8 cellular contexts compared by ENCODE assay signal in the genomic region with DNA sequence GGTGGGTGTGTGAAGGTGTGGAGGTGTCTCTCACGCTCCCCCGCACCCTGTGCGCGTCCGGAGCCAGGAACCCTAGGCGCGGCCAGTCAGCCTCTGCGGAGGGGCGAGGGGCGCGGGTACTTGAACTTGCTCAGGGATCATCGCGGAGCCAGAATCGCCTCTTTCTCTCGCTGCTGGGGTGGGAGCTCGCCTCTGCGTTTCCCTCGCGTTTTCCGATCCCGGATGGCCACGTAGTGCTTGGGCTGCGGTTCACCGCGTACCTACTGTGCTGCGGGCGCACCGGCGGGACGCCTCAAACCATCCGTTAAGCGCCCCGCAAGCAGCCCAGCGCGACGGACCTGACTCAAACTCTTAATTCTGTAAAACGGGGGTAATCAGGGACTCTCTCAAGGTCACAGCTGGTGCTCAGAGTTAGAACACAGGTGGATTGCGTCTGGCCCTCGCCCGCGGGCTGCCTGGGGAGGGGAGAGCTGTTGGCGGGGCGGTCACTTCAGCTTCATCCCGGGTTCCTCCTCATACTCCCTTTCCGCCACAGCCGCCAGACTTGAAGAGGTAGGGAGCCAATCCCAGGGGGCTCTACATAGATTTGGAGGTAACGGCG. TPM values are rescaled to one million over a fixed set of nuclear protein-coding genes. Genes with fewer than 3 reads are reported as not detected.
DNase-seq lines count a peak whose midpoint lies in the region; ATAC-seq and TF ChIP-seq lines count a peak whose summit lies in the region.

No MANE protein-coding gene starts in this region.

- H3K27ac Mint-ChIP-seq in activated naive CD8-positive, alpha-beta T cell, result no peak overlapping the region
- peak overlapping the region; percentile 83 for H3K27ac Mint-ChIP-seq in stimulated activated naive B cell treated with anti-CD40 and anti-IgM and Interleukin-4, amounts not matched to agents 10 μg/mL and 1 μg/mL and 100 μg/mL, for 72 hours

- DNase-seq in AG10803 (ENCODE audit: low read depth), result no peak
- DNase-seq in iPS-NIHi7 (ENCODE audit: extremely low spot score), result peak; percentile 30
- DNase-seq in stimulated activated naive B cell treated with anti-CD40 and anti-IgM and Interleukin-4, amounts not matched to agents 10 μg/mL and 1 μg/mL and 100 μg/mL, for 72 hours, result no peak
- DNase-seq in mesenteric fat pad (ENCODE audit: low spot score), result no peak
- no peak for DNase-seq in activated gamma-delta T cell (lab: John Stamatoyannopoulos, UW)
- DNase-seq in GM10266 (ENCODE audit: extremely low spot score), result no peak

- TF ChIP-seq CTCF in AG10803 (conservative IDR thresholded peaks at IDR 0.05; ENCODE audit: low read length) (no peak), GM10266 (IDR thresholded peaks at IDR 0.05; ENCODE audit: control insufficient read depth, insufficient read depth, low read depth, missing control alignments) (no peak)

- H3K9me3 Mint-ChIP-seq in activated naive CD8-positive, alpha-beta T cell (ENCODE audit: low read depth), result no peaks in the 10 kb centered on the region
- peaks cover 0 to 3% of the 10 kb centered on the region in 2 donors for H3K9me3 Mint-ChIP-seq in stimulated activated naive B cell treated with anti-CD40 and anti-IgM and Interleukin-4, amounts not matched to agents 10 μg/mL and 1 μg/mL and 100 μg/mL, for 72 hours

- H3K4me1 Mint-ChIP-seq in activated naive CD8-positive, alpha-beta T cell (ENCODE audit: low read depth), result peaks cover 17% of the 10 kb centered on the region
- peaks cover 18 to 20% of the 10 kb centered on the region in 2 donors for H3K4me1 Mint-ChIP-seq in stimulated activated naive B cell treated with anti-CD40 and anti-IgM and Interleukin-4, amounts not matched to agents 10 μg/mL and 1 μg/mL and 100 μg/mL, for 72 hours

- ATAC-seq in GM21786 (IDR thresholded peaks at IDR 0.05; ENCODE audit: unreplicated experiment), result peak; percentile 8
- ATAC-seq in stimulated activated naive B cell treated with anti-CD40 and anti-IgM and Interleukin-4, amounts not matched to agents 10 μg/mL and 1 μg/mL and 100 μg/mL, for 72 hours (replicated peaks), result peak in 1 of 2 donors; percentile 29

- peak overlapping the region; percentile 27 for H3K4me3 ChIP-seq in AG10803 (ENCODE audit: low read length)

- H3K36me3 Mint-ChIP-seq in activated naive CD8-positive, alpha-beta T cell, result no peaks in the 10 kb centered on the region
- H3K36me3 Mint-ChIP-seq in stimulated activated naive B cell treated with anti-CD40 and anti-IgM and Interleukin-4, amounts not matched to agents 10 μg/mL and 1 μg/mL and 100 μg/mL, for 72 hours, result peaks cover 1 to 8% of the 10 kb centered on the region in 2 donors

- H3K4me3 Mint-ChIP-seq in activated naive CD8-positive, alpha-beta T cell, result peak overlapping the region; percentile 77
- H3K4me3 Mint-ChIP-seq in stimulated activated naive B cell treated with anti-CD40 and anti-IgM and Interleukin-4, amounts not matched to agents 10 μg/mL and 1 μg/mL and 100 μg/mL, for 72 hours, result peak overlapping the region; percentile 76 to 84

- H3K27me3 Mint-ChIP-seq in activated naive CD8-positive, alpha-beta T cell, result peaks cover 42% of the 10 kb centered on the region
- H3K27me3 Mint-ChIP-seq in stimulated activated naive B cell treated with anti-CD40 and anti-IgM and Interleukin-4, amounts not matched to agents 10 μg/mL and 1 μg/mL and 100 μg/mL, for 72 hours, result peaks cover 75 to 82% of the 10 kb centered on the region in 2 donors

RNA-seq across cellular contexts. Expression of gene MYRIP, which starts 0.7 kb away (rescaled TPM):
- 1.8 TPM for total RNA-seq in mesenteric fat pad
